11 cellular contexts compared by ENCODE assay signal in genomic region chr2:42922790-42923631, GRCh38.
A peak's percentile ranks its signal among the peaks of the same experiment; 100 is the strongest.
DNase-seq lines count a peak whose midpoint lies in the region; ATAC-seq and TF ChIP-seq lines count a peak whose summit lies in the region.
"Had no signal": no experiment of that assay in that cellular context is flagged by ENCODE, and none has a peak within 500 bp of the region (broad histone marks: within the 10 kb centered on the region; RNA-seq: fewer than 3 reads in every experiment).

No MANE protein-coding gene starts in this region.

- peak in 1 of 4 donors; percentile 53 for TF ChIP-seq EP300 in sigmoid colon (IDR thresholded peaks at IDR 0.05)

- H3K36me3 ChIP-seq in right atrium auricular region (no peaks in the 10 kb centered on the region), sigmoid colon (no peaks in the 10 kb centered on the region)

- 87 to 88% methylated on average over 7 of the region's 7 CpGs for WGBS in sigmoid colon, 2 donors

- CTCF ChIA-PET in MCF 10A (lab: Yijun Ruan, JAX) = interaction anchor here (0.5 to 1.2 kb wide), 6 partner anchors 21 to 655 kb away, joined by 3 to 5 read pairs (median 4); no protein-coding TSS in a partner anchor

- peak; percentile 93 for DNase-seq in GM04504 (ENCODE audit: low read depth)
- peak; percentile 76 for DNase-seq in MCF 10A (ENCODE audit: unreplicated experiment)
- DNase-seq in right atrium auricular region (ENCODE audit: low spot score) = peak; percentile 83
- peak; percentile 82 for DNase-seq in sigmoid colon
- DNase-seq in NCI-H510A (lab: John Stamatoyannopoulos, UW) = no peak
- DNase-seq in stimulated activated naive CD8-positive, alpha-beta T cell treated with anti-CD3 and anti-CD28 coated beads, Interleukin-15, amount 100 ng/mL, for 72 hours = no peak
- DNase-seq: DMS53, NCI-H1694 treated with DMSO at 0.1 percent for 48 hours had no signal

- H3K9me3 ChIP-seq in right atrium auricular region = no peaks in the 10 kb centered on the region
- H3K9me3 ChIP-seq in sigmoid colon = no peaks in the 10 kb centered on the region

- TF ChIP-seq POLR2A in sigmoid colon (IDR thresholded peaks at IDR 0.05) = no peak

- peak overlapping the region; percentile 77 for H3K27ac Mint-ChIP-seq in MCF 10A (ENCODE audit: low read depth, unreplicated experiment)
- no peak overlapping the region for H3K27ac Mint-ChIP-seq in stimulated activated naive CD8-positive, alpha-beta T cell treated with anti-CD3 and anti-CD28 coated beads, Interleukin-15, amount 100 ng/mL, for 72 hours
- H3K27ac Mint-ChIP-seq: activated naive CD8-positive, alpha-beta T cell had no signal

- H3K27ac ChIP-seq in right atrium auricular region (peak overlapping the region; percentile 80 to 82), sigmoid colon (peak overlapping the region; percentile 86 to 95 (median 91))

- H3K4me3 ChIP-seq in right atrium auricular region (no peak overlapping the region), sigmoid colon (no peak overlapping the region)

- BruUV-seq in MCF 10A (replicated peaks; lab: Mats Ljungman, UMichigan) = no TSS peak

- no peaks in the 10 kb centered on the region for H3K27me3 ChIP-seq in right atrium auricular region
- H3K27me3 ChIP-seq in sigmoid colon = no peaks in the 10 kb centered on the region

- TF ChIP-seq CTCF in MCF 10A (IDR thresholded peaks at IDR 0.05; ENCODE audit: unreplicated experiment) (no peak), right atrium auricular region (IDR thresholded peaks at IDR 0.05) (no peak), sigmoid colon (IDR thresholded peaks at IDR 0.05) (no peak)

- ATAC-seq in GM18858 (IDR thresholded peaks at IDR 0.05; ENCODE audit: unreplicated experiment) (no peak), HG02852 (IDR thresholded peaks at IDR 0.05; ENCODE audit: unreplicated experiment) (no peak)
- ATAC-seq in stimulated activated naive CD8-positive, alpha-beta T cell treated with anti-CD3 and anti-CD28 coated beads, Interleukin-15, amount 100 ng/mL, for 72 hours = no peak

- intact Hi-C loops in MCF 10A (cut with micrococcal nuclease) (no loop called here), sigmoid colon (cut with DNase I) (no loop called here)

- H3K4me3 Mint-ChIP-seq in MCF 10A (ENCODE audit: unreplicated experiment) = peak overlapping the region; percentile 12
- H3K4me3 Mint-ChIP-seq in stimulated activated naive CD8-positive, alpha-beta T cell treated with anti-CD3 and anti-CD28 coated beads, Interleukin-15, amount 100 ng/mL, for 72 hours = no peak overlapping the region
- H3K4me3 Mint-ChIP-seq: activated naive CD8-positive, alpha-beta T cell had no signal

- peaks cover 32% of the 10 kb centered on the region for H3K4me1 Mint-ChIP-seq in MCF 10A (ENCODE audit: insufficient read depth, unreplicated experiment)
- H3K4me1 Mint-ChIP-seq in stimulated activated naive CD8-positive, alpha-beta T cell treated with anti-CD3 and anti-CD28 coated beads, Interleukin-15, amount 100 ng/mL, for 72 hours = no peaks in the 10 kb centered on the region

- H3K36me3 Mint-ChIP-seq in MCF 10A (ENCODE audit: insufficient read depth, unreplicated experiment) = no peaks in the 10 kb centered on the region
- H3K36me3 Mint-ChIP-seq: activated naive CD8-positive, alpha-beta T cell had no signal

- H3K27me3 Mint-ChIP-seq in MCF 10A (ENCODE audit: insufficient read depth, unreplicated experiment) = no peaks in the 10 kb centered on the region
- H3K27me3 Mint-ChIP-seq in stimulated activated naive CD8-positive, alpha-beta T cell treated with anti-CD3 and anti-CD28 coated beads, Interleukin-15, amount 100 ng/mL, for 72 hours = no peaks in the 10 kb centered on the region
- H3K27me3 Mint-ChIP-seq: activated naive CD8-positive, alpha-beta T cell had no signal

- H3K9me3 Mint-ChIP-seq in MCF 10A (ENCODE audit: unreplicated experiment) = no peaks in the 10 kb centered on the region
- no peaks in the 10 kb centered on the region for H3K9me3 Mint-ChIP-seq in stimulated activated naive CD8-positive, alpha-beta T cell treated with anti-CD3 and anti-CD28 coated beads, Interleukin-15, amount 100 ng/mL, for 72 hours

- POLR2A ChIA-PET in MCF 10A (lab: Yijun Ruan, JAX) = interaction anchor here (1.3 kb wide), 1 partner anchor 26 kb away, joined by 3 read pairs; no protein-coding TSS in a partner anchor

- H3K4me1 ChIP-seq in right atrium auricular region (peaks cover 0 to 61% of the 10 kb centered on the region in 2 donors), sigmoid colon (peaks cover 0 to 68% (median 64%) of the 10 kb centered on the region in 4 donors)

Comparison
In these comparisons a context has a peak if more than half of its experiments do, and no peak if none do; other contexts are left out.
1. DNase-seq: peak in GM04504 (single experiment), MCF 10A (single experiment), right atrium auricular region (single experiment) and sigmoid colon (single experiment); none in NCI-H510A (single experiment) and stimulated activated naive CD8-positive, alpha-beta T cell treated with anti-CD3 and anti-CD28 coated beads, Interleukin-15, amount 100 ng/mL, for 72 hours (0 of 2).